Comparison of ENCODE assay signal across 8 cellular contexts in the genomic region with DNA sequence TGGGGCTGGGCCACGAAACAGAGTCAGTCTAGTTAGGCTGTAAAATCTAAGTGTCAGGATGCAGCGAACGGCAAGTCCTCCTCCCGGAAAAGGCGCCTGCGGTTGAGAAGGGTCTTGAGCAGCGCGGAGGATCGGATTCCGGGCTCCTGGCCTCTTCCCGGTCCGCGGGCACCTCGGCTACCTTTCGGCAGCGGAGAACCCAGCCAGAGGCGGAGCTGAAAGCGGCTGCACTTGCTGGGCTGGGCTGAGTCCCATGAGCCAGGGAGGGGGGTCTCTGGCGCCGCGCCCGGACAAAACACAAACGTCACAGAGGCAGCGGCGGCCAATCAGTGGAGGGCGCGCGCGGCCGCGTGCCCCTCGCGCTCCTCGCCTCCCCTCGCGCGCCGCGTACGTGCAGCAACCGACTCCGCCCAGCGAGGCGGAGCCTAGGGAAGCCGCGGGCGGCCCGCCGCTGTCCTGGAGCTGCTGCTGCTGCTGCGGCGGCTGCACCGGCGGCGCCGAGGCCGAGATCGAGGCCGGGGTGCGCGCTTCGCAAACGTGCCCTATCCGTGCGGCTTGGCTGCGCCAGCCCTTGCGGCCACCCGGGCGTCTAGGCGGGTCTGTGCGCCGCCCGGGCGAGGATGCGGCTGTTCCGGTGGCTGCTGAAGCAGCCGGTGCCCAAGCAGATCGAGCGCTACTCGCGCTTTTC. TPM values are rescaled to one million over a fixed set of nuclear protein-coding genes. Genes with fewer than 3 reads are reported as not detected.
DNase-seq lines count a peak whose midpoint lies in the region; ATAC-seq, FAIRE-seq and TF ChIP-seq lines count a peak whose summit lies in the region.

PDK3 (plus strand) TSS at position 451 of the 688 bp plus-strand sequence; CDS start at position 621, 170 bp downstream.

- H3K27me3 ChIP-seq in RWPE2 (ENCODE audit: insufficient read depth, poor library complexity, severe bottlenecking), result no peaks in the 10 kb centered on the region

- peaks cover 27% of the 10 kb centered on the region for H3K4me1 Mint-ChIP-seq in activated T-helper 2 cell treated with anti-CD3 and anti-CD28 coated beads, Interferon-gamma antibody, Interleukin-2, Interleukin-4, amounts not matched to agents 10 μg/mL and 5 μg/mL and 100 μg/mL, durations not matched to agents 14 hours and 24 hours and 36 hours (ENCODE audit: low read depth)
- peaks cover 40% of the 10 kb centered on the region for H3K4me1 Mint-ChIP-seq in nephron progenitor cell
- peaks cover 35% of the 10 kb centered on the region for H3K4me1 Mint-ChIP-seq in stimulated activated naive CD8-positive, alpha-beta T cell treated with anti-CD3 and anti-CD28 coated beads, Interleukin-15, Interleukin-2, amounts not matched to agents 100 ng/mL and 50 ng/mL, for 24 hours (ENCODE audit: low read depth)

- H3K9me3 ChIP-seq in RWPE2 (ENCODE audit: severe bottlenecking), result no peaks in the 10 kb centered on the region

- no peaks in the 10 kb centered on the region for H3K27me3 Mint-ChIP-seq in activated T-helper 2 cell treated with anti-CD3 and anti-CD28 coated beads, Interferon-gamma antibody, Interleukin-2, Interleukin-4, amounts not matched to agents 10 μg/mL and 5 μg/mL and 100 μg/mL, durations not matched to agents 14 hours and 24 hours and 36 hours (ENCODE audit: low read depth)
- peaks cover 12% of the 10 kb centered on the region for H3K27me3 Mint-ChIP-seq in nephron progenitor cell (ENCODE audit: low read depth, poor library complexity)
- H3K27me3 Mint-ChIP-seq in stimulated activated naive CD8-positive, alpha-beta T cell treated with anti-CD3 and anti-CD28 coated beads, Interleukin-15, Interleukin-2, amounts not matched to agents 100 ng/mL and 50 ng/mL, for 24 hours, result no peaks in the 10 kb centered on the region

- H3K27ac ChIP-seq in RWPE2 (ENCODE audit: poor library complexity, severe bottlenecking), result no peak within 1 kb of the TSS

- peak; percentile 82 for DNase-seq in EL
- peak; percentile 38 for DNase-seq in H54 (ENCODE audit: insufficient read length, low spot score)
- DNase-seq in LoVo (ENCODE audit: low spot score), result peak; percentile 80
- DNase-seq in RWPE2 (ENCODE audit: low spot score), result peak; percentile 80
- peak; percentile 81 for DNase-seq in activated T-helper 2 cell treated with anti-CD3 and anti-CD28 coated beads, Interferon-gamma antibody, Interleukin-2, Interleukin-4, amounts not matched to agents 10 μg/mL and 5 μg/mL and 100 μg/mL, durations not matched to agents 14 hours and 24 hours and 36 hours (ENCODE audit: low spot score)
- DNase-seq in fibroblast of pulmonary artery (ENCODE audit: low read depth), result peak; percentile 83
- DNase-seq in nephron progenitor cell, result peak; percentile 92

- no peak for TF ChIP-seq CTCF in RWPE2 (IDR thresholded peaks at IDR 0.05; ENCODE audit: poor library complexity, severe bottlenecking)
- no peak for TF ChIP-seq CTCF in fibroblast of pulmonary artery (IDR thresholded peaks at IDR 0.05; ENCODE audit: low read length, missing control alignments)
- no peak for TF ChIP-seq CTCF in nephron progenitor cell (IDR thresholded peaks at IDR 0.05)

- H3K27ac Mint-ChIP-seq in activated T-helper 2 cell treated with anti-CD3 and anti-CD28 coated beads, Interferon-gamma antibody, Interleukin-2, Interleukin-4, amounts not matched to agents 10 μg/mL and 5 μg/mL and 100 μg/mL, durations not matched to agents 14 hours and 24 hours and 36 hours, result peak within 1 kb of the TSS; percentile 85
- H3K27ac Mint-ChIP-seq in nephron progenitor cell, result no peak within 1 kb of the TSS
- peak within 1 kb of the TSS; percentile 87 for H3K27ac Mint-ChIP-seq in stimulated activated naive CD8-positive, alpha-beta T cell treated with anti-CD3 and anti-CD28 coated beads, Interleukin-15, Interleukin-2, amounts not matched to agents 100 ng/mL and 50 ng/mL, for 24 hours

- H3K36me3 Mint-ChIP-seq in activated T-helper 2 cell treated with anti-CD3 and anti-CD28 coated beads, Interferon-gamma antibody, Interleukin-2, Interleukin-4, amounts not matched to agents 10 μg/mL and 5 μg/mL and 100 μg/mL, durations not matched to agents 14 hours and 24 hours and 36 hours (ENCODE audit: low read depth), result peaks cover 8% of the 10 kb centered on the region
- no peaks in the 10 kb centered on the region for H3K36me3 Mint-ChIP-seq in nephron progenitor cell (ENCODE audit: low read depth)
- H3K36me3 Mint-ChIP-seq in stimulated activated naive CD8-positive, alpha-beta T cell treated with anti-CD3 and anti-CD28 coated beads, Interleukin-15, Interleukin-2, amounts not matched to agents 100 ng/mL and 50 ng/mL, for 24 hours (ENCODE audit: low read depth), result peaks cover 4% of the 10 kb centered on the region

- H3K36me3 ChIP-seq in RWPE2 (ENCODE audit: low read depth), result no peaks in the 10 kb centered on the region

- peak within 1 kb of the TSS; percentile 84 for H3K4me3 Mint-ChIP-seq in activated T-helper 2 cell treated with anti-CD3 and anti-CD28 coated beads, Interferon-gamma antibody, Interleukin-2, Interleukin-4, amounts not matched to agents 10 μg/mL and 5 μg/mL and 100 μg/mL, durations not matched to agents 14 hours and 24 hours and 36 hours (ENCODE audit: low read depth)
- peak within 1 kb of the TSS; percentile 86 for H3K4me3 Mint-ChIP-seq in nephron progenitor cell
- peak within 1 kb of the TSS; percentile 86 for H3K4me3 Mint-ChIP-seq in stimulated activated naive CD8-positive, alpha-beta T cell treated with anti-CD3 and anti-CD28 coated beads, Interleukin-15, Interleukin-2, amounts not matched to agents 100 ng/mL and 50 ng/mL, for 24 hours

- H3K4me3 ChIP-seq in RWPE2 (ENCODE audit: severe bottlenecking) (peak within 1 kb of the TSS; percentile 70), fibroblast of pulmonary artery (replicated peaks; ENCODE audit: low read depth, low read length) (peak within 1 kb of the TSS; percentile 58)

- no peaks in the 10 kb centered on the region for H3K4me1 ChIP-seq in RWPE2 (ENCODE audit: insufficient read depth, poor library complexity, severe bottlenecking)

- intact Hi-C loops in activated T-helper 2 cell treated with anti-CD3 and anti-CD28 coated beads, Interferon-gamma antibody, Interleukin-2, Interleukin-4, amounts not matched to agents 10 μg/mL and 5 μg/mL and 100 μg/mL, durations not matched to agents 14 hours and 24 hours and 36 hours (cut with micrococcal nuclease), result loop anchor here (1.0 to 5.0 kb wide), 2 partner anchors 15 to 227 kb away; partner anchors contain the start of gene POLA1

- peak; percentile 73 for TF ChIP-seq POLR2A in H54 (IDR thresholded peaks at IDR 0.05; ENCODE audit: low read depth, low read length)

- H3K9me3 Mint-ChIP-seq in activated T-helper 2 cell treated with anti-CD3 and anti-CD28 coated beads, Interferon-gamma antibody, Interleukin-2, Interleukin-4, amounts not matched to agents 10 μg/mL and 5 μg/mL and 100 μg/mL, durations not matched to agents 14 hours and 24 hours and 36 hours, result no peaks in the 10 kb centered on the region
- no peaks in the 10 kb centered on the region for H3K9me3 Mint-ChIP-seq in nephron progenitor cell
- H3K9me3 Mint-ChIP-seq in stimulated activated naive CD8-positive, alpha-beta T cell treated with anti-CD3 and anti-CD28 coated beads, Interleukin-15, Interleukin-2, amounts not matched to agents 100 ng/mL and 50 ng/mL, for 24 hours, result no peaks in the 10 kb centered on the region

- ATAC-seq in RWPE2 (ENCODE audit: low read depth), result peak; percentile 93

- FAIRE-seq in H54 (lab: Jason Lieb, UNC), result no peak

RNA-seq across cellular contexts. Expression of gene PDK3, which starts in this region (rescaled TPM):
- 24.6 and 26.4 TPM in 2 replicates for total RNA-seq in activated T-helper 2 cell treated with anti-CD3 and anti-CD28 coated beads, Interferon-gamma antibody, Interleukin-2, Interleukin-4, amounts not matched to agents 10 μg/mL and 5 μg/mL and 100 μg/mL, durations not matched to agents 14 hours and 24 hours and 36 hours

Comparison
In these comparisons a context has a peak if more than half of its experiments do, and no peak if none do; other contexts are left out.
1. DNase-seq: peak in every context shown above with its lines; median percentile 92 in nephron progenitor cell; 83 in fibroblast of pulmonary artery; 82 in EL; 81 in activated T-helper 2 cell treated with anti-CD3 and anti-CD28 coated beads, Interferon-gamma antibody, Interleukin-2, Interleukin-4, amounts not matched to agents 10 μg/mL and 5 μg/mL and 100 μg/mL, durations not matched to agents 14 hours and 24 hours and 36 hours; 80 in LoVo; 80 in RWPE2; 38 in H54.